ENCODE assay signal across 15 cellular contexts in genomic region chr22:29647954-29648737, GRCh38. TPM values are rescaled to one million over a fixed set of nuclear protein-coding genes. Genes with fewer than 3 reads are reported as not detected.
DNase-seq lines count a peak whose midpoint lies in the region; ATAC-seq, FAIRE-seq and TF ChIP-seq lines count a peak whose summit lies in the region.
"Had no signal": no experiment of that assay in that cellular context is flagged by ENCODE, and none has a peak within 500 bp of the region (broad histone marks: within the 10 kb centered on the region; RNA-seq: fewer than 3 reads in every experiment).

No MANE protein-coding gene starts in this region.

- no peak for FAIRE-seq in RCC 7860 (lab: Jason Lieb, UNC)

- TF ChIP-seq EP300 in esophagus muscularis mucosa (IDR thresholded peaks at IDR 0.05) (no peak), transverse colon (IDR thresholded peaks at IDR 0.05; ENCODE audit: low read depth) (no peak)

- H3K9me3 Mint-ChIP-seq in activated T-cell treated with anti-CD3 and anti-CD28 coated beads, Interleukin-2, amount 50 U/mL, for 24 hours = no peaks in the 10 kb centered on the region
- no peaks in the 10 kb centered on the region for H3K9me3 Mint-ChIP-seq in stimulated activated effector memory CD8-positive, alpha-beta T cell treated with anti-CD3 and anti-CD28 coated beads, Interleukin-12 subunit alpha, Interleukin-12 subunit beta, amount 100 ng/mL, for 72 hours
- H3K9me3 Mint-ChIP-seq: CD14-positive monocyte had no signal

- H3K27me3 ChIP-seq in esophagus muscularis mucosa (no peaks in the 10 kb centered on the region), transverse colon (no peaks in the 10 kb centered on the region)

- H3K36me3 Mint-ChIP-seq in activated T-cell treated with anti-CD3 and anti-CD28 coated beads, Interleukin-2, amount 50 U/mL, for 24 hours (ENCODE audit: low read depth) = peaks cover 48% of the 10 kb centered on the region
- H3K36me3 Mint-ChIP-seq in stimulated activated effector memory CD8-positive, alpha-beta T cell treated with anti-CD3 and anti-CD28 coated beads, Interleukin-12 subunit alpha, Interleukin-12 subunit beta, amount 100 ng/mL, for 72 hours = peaks cover 35% of the 10 kb centered on the region

- H3K27ac Mint-ChIP-seq in activated T-cell treated with anti-CD3 and anti-CD28 coated beads, Interleukin-2, amount 50 U/mL, for 24 hours = peak overlapping the region; percentile 51
- peak overlapping the region; percentile 50 for H3K27ac Mint-ChIP-seq in stimulated activated effector memory CD8-positive, alpha-beta T cell treated with anti-CD3 and anti-CD28 coated beads, Interleukin-12 subunit alpha, Interleukin-12 subunit beta, amount 100 ng/mL, for 72 hours
- H3K27ac Mint-ChIP-seq: CD14-positive monocyte had no signal

- H3K36me3 ChIP-seq in esophagus muscularis mucosa (peaks cover under 1 to 66% (median 20%) of the 10 kb centered on the region in 4 donors), transverse colon (peaks cover 0 to 12% (median 3%) of the 10 kb centered on the region in 4 donors)

- in situ Hi-C loops in transverse colon (cut with MboI; ENCODE audit: low pct_ligation_motif_present in 1 of 4, low pct_unique_long_range_greater_than_20kb in 1 of 4, low sequenced_read_pairs in 3 of 4) = loop anchor here in 2 of 4 donors (25.0 kb wide), 1 partner anchor 364 kb away; no protein-coding TSS in a partner anchor

- peak; percentile 98 for ATAC-seq in left lobe of liver
- ATAC-seq in stimulated activated effector memory CD8-positive, alpha-beta T cell treated with anti-CD3 and anti-CD28 coated beads, Interleukin-12 subunit alpha, Interleukin-12 subunit beta, amount 100 ng/mL, for 72 hours = no peak
- ATAC-seq: Panc1 had no signal

- no peaks in the 10 kb centered on the region for H3K4me1 ChIP-seq in esophagus muscularis mucosa
- no peaks in the 10 kb centered on the region for H3K4me1 ChIP-seq in transverse colon

- TF ChIP-seq POLR2A in esophagus muscularis mucosa (IDR thresholded peaks at IDR 0.05; ENCODE audit: low read depth) (no peak), transverse colon (IDR thresholded peaks at IDR 0.05) (no peak)

- H3K27ac ChIP-seq in esophagus muscularis mucosa (replicated peaks in 1 of 4) (no peak overlapping the region), transverse colon (no peak overlapping the region)

- H3K4me3 ChIP-seq in esophagus muscularis mucosa = no peak overlapping the region
- no peak overlapping the region for H3K4me3 ChIP-seq in transverse colon

- WGBS in esophagus muscularis mucosa = 92% methylated on average over 6 of the region's 6 CpGs
- WGBS in transverse colon (ENCODE audit: low coverage in 1 of 2), 2 donors = 87 to 95% methylated on average over 6 of the region's 6 CpGs

- H3K4me1 Mint-ChIP-seq in activated T-cell treated with anti-CD3 and anti-CD28 coated beads, Interleukin-2, amount 50 U/mL, for 24 hours (ENCODE audit: low read depth) = no peaks in the 10 kb centered on the region
- H3K4me1 Mint-ChIP-seq in stimulated activated effector memory CD8-positive, alpha-beta T cell treated with anti-CD3 and anti-CD28 coated beads, Interleukin-12 subunit alpha, Interleukin-12 subunit beta, amount 100 ng/mL, for 72 hours = no peaks in the 10 kb centered on the region

- H3K9me3 ChIP-seq in esophagus muscularis mucosa (no peaks in the 10 kb centered on the region), transverse colon (no peaks in the 10 kb centered on the region)

- intact Hi-C loops in esophagus muscularis mucosa (cut with DNase I) = no loop called here
- intact Hi-C loops in transverse colon (cut with DNase I; ENCODE audit: low total_unique reads) = no loop called here

- no peaks in the 10 kb centered on the region for H3K27me3 Mint-ChIP-seq in activated T-cell treated with anti-CD3 and anti-CD28 coated beads, Interleukin-2, amount 50 U/mL, for 24 hours

- H3K4me3 Mint-ChIP-seq in activated T-cell treated with anti-CD3 and anti-CD28 coated beads, Interleukin-2, amount 50 U/mL, for 24 hours = no peak overlapping the region
- H3K4me3 Mint-ChIP-seq in stimulated activated effector memory CD8-positive, alpha-beta T cell treated with anti-CD3 and anti-CD28 coated beads, Interleukin-12 subunit alpha, Interleukin-12 subunit beta, amount 100 ng/mL, for 72 hours = no peak overlapping the region
- H3K4me3 Mint-ChIP-seq: CD14-positive monocyte had no signal

- TF ChIP-seq CTCF in esophagus muscularis mucosa (IDR thresholded peaks at IDR 0.05) = no peak
- TF ChIP-seq CTCF in transverse colon (IDR thresholded peaks at IDR 0.05) = no peak

- DNase-seq in activated T-cell treated with anti-CD3 and anti-CD28 coated beads, Interleukin-2, amount 50 U/mL, for 24 hours = no peak
- DNase-seq in activated T-cell treated with anti-CD3 and anti-CD28 coated beads for 4 hours (no peak), RCC 7860 (ENCODE audit: low spot score) (peak; percentile 11), left lobe of liver (ENCODE audit: low spot score) (peak; percentile 52), NCI-H1694 (lab: John Stamatoyannopoulos, UW) (no peak), esophagus muscularis mucosa (ENCODE audit: extremely low spot score) (no peak), transverse colon (no peak)
- no peak for DNase-seq in stimulated activated effector memory CD8-positive, alpha-beta T cell treated with anti-CD3 and anti-CD28 coated beads, Interleukin-12 subunit alpha, Interleukin-12 subunit beta, amount 100 ng/mL, for 72 hours (ENCODE audit: low spot score in 2 of 2)
- DNase-seq: 8988T, DMS79 treated with DMSO at 0.1 percent for 48 hours, KBM-7, NCI-H1105 treated with DMSO at 0.1 percent for 48 hours, NCI-H1694 treated with DMSO at 0.1 percent for 48 hours had no signal

RNA-seq across cellular contexts. Expression of gene NF2, which starts 44.7 kb away (rescaled TPM):
- total RNA-seq in left lobe of liver = 17.3 TPM
- 10 to 100 TPM; 34.5 to 47.3 (median 42.0) TPM for total RNA-seq in esophagus muscularis mucosa
- 10 to 100 TPM; 14.6 to 60.1 (median 34.7) TPM for total RNA-seq in transverse colon

Comparison
In these comparisons a context has a peak if more than half of its experiments do, and no peak if none do; other contexts are left out.
1. DNase-seq: peak in RCC 7860 (single experiment) and left lobe of liver (single experiment); none in activated T-cell treated with anti-CD3 and anti-CD28 coated beads, Interleukin-2, amount 50 U/mL, for 24 hours (single experiment), activated T-cell treated with anti-CD3 and anti-CD28 coated beads for 4 hours (single experiment), stimulated activated effector memory CD8-positive, alpha-beta T cell treated with anti-CD3 and anti-CD28 coated beads, Interleukin-12 subunit alpha, Interleukin-12 subunit beta, amount 100 ng/mL, for 72 hours (0 of 2), NCI-H1694 (single experiment), esophagus muscularis mucosa (single experiment) and transverse colon (single experiment).